ENCODE assay signal across 8 cellular contexts in genomic region chr20:62816031-62816878, GRCh38. TPM values are rescaled to one million over a fixed set of nuclear protein-coding genes. Genes with fewer than 3 reads are reported as not detected.
DNase-seq lines count a peak whose midpoint lies in the region; ATAC-seq and TF ChIP-seq lines count a peak whose summit lies in the region.

No MANE protein-coding gene starts in this region.

- peak overlapping the region; percentile 22 for H3K4me3 Mint-ChIP-seq in activated CD8-positive, alpha-beta T cell treated with anti-CD3 and anti-CD28 coated beads, Interleukin-2, amount 10 ng/mL, durations not matched to agents 7 days and 5 days

- H3K9me3 ChIP-seq in heart right ventricle (no peaks in the 10 kb centered on the region), upper lobe of right lung (no peaks in the 10 kb centered on the region), left lung (no peaks in the 10 kb centered on the region)

- H3K4me3 ChIP-seq in heart right ventricle (peak overlapping the region in 9 of 10 donors; percentile 4 to 53 (median 38)), upper lobe of right lung (peak overlapping the region; percentile 14), left lung (no peak overlapping the region)

- H3K27ac ChIP-seq in heart right ventricle: peak overlapping the region in 3 of 10 donors; percentile 6 to 65 (median 22)
- H3K27ac ChIP-seq in upper lobe of right lung: no peak overlapping the region
- no peak overlapping the region for H3K27ac ChIP-seq in left lung

- TF ChIP-seq CTCF in heart right ventricle (IDR thresholded peaks at IDR 0.05) (no peak), upper lobe of right lung (IDR thresholded peaks at IDR 0.05) (no peak), left lung (IDR thresholded peaks at IDR 0.05) (no peak)

- POLR2A ChIA-PET in activated CD8-positive, alpha-beta T cell treated with anti-CD3 and anti-CD28 coated beads, Interleukin-2, amount 10 ng/mL, durations not matched to agents 7 days and 5 days (lab: Charles Lee): interaction anchor here (1.3 to 1.5 kb wide), 2 partner anchors 11 to 45 kb away, joined by 3 read pairs; partner anchors contain the start of gene TCFL5

- H3K4me1 ChIP-seq in heart right ventricle: peaks cover 20 to 58% (median 42%) of the 10 kb centered on the region in 9 donors
- H3K4me1 ChIP-seq in upper lobe of right lung: peaks cover 28% of the 10 kb centered on the region
- H3K4me1 ChIP-seq in left lung: peaks cover 25 to 43% of the 10 kb centered on the region in 2 donors

- CTCF ChIA-PET in activated CD8-positive, alpha-beta T cell treated with anti-CD3 and anti-CD28 coated beads, Interleukin-2, amount 10 ng/mL, durations not matched to agents 7 days and 5 days (lab: Charles Lee): interaction anchor here (1.0 kb wide), 1 partner anchor 8 kb away, joined by 3 read pairs; no protein-coding TSS in a partner anchor

- peaks cover 0 to 31% (median 14%) of the 10 kb centered on the region in 9 donors for H3K36me3 ChIP-seq in heart right ventricle
- peaks cover 17% of the 10 kb centered on the region for H3K36me3 ChIP-seq in upper lobe of right lung
- peaks cover 0 to 31% of the 10 kb centered on the region in 2 donors for H3K36me3 ChIP-seq in left lung

- DNase-seq in heart right ventricle (no peak), left cardiac atrium (no peak), left kidney (ENCODE audit: low read depth, low spot score) (peak; percentile 80), upper lobe of right lung (no peak), left lung (no peak), AML-193 (lab: John Stamatoyannopoulos, UW) (no peak)
- no peak for DNase-seq in activated CD8-positive, alpha-beta T cell treated with anti-CD3 and anti-CD28 coated beads, Interleukin-2, amount 10 ng/mL, durations not matched to agents 7 days and 5 days

- ATAC-seq in heart right ventricle (no peak), left cardiac atrium (no peak), upper lobe of right lung (peak; percentile 1), GM19023 (IDR thresholded peaks at IDR 0.05; ENCODE audit: unreplicated experiment) (no peak), left lung (no peak)
- ATAC-seq in activated CD8-positive, alpha-beta T cell treated with anti-CD3 and anti-CD28 coated beads, Interleukin-2, amount 10 ng/mL, durations not matched to agents 7 days and 5 days: no peak

- intact Hi-C loops in heart right ventricle (cut with DNase I): no loop called here
- intact Hi-C loops in left cardiac atrium (cut with DNase I): no loop called here
- intact Hi-C loops in upper lobe of right lung (cut with DNase I): no loop called here
- intact Hi-C loops in left lung (cut with DNase I): no loop called here

- H3K36me3 Mint-ChIP-seq in activated CD8-positive, alpha-beta T cell treated with anti-CD3 and anti-CD28 coated beads, Interleukin-2, amount 10 ng/mL, durations not matched to agents 7 days and 5 days (ENCODE audit: low read depth): peaks cover 9% of the 10 kb centered on the region

- no peaks in the 10 kb centered on the region for H3K9me3 Mint-ChIP-seq in activated CD8-positive, alpha-beta T cell treated with anti-CD3 and anti-CD28 coated beads, Interleukin-2, amount 10 ng/mL, durations not matched to agents 7 days and 5 days (ENCODE audit: insufficient read depth)

- H3K27me3 ChIP-seq in heart right ventricle: peaks cover 20 to 55% (median 37%) of the 10 kb centered on the region in 7 donors
- H3K27me3 ChIP-seq in upper lobe of right lung: peaks cover 50% of the 10 kb centered on the region
- H3K27me3 ChIP-seq in left lung: peaks cover 39 to 69% of the 10 kb centered on the region in 2 donors

- WGBS in heart right ventricle, 2 donors: 3 to 5% methylated on average over 56 of the region's 56 CpGs

- H3K27ac Mint-ChIP-seq in activated CD8-positive, alpha-beta T cell treated with anti-CD3 and anti-CD28 coated beads, Interleukin-2, amount 10 ng/mL, durations not matched to agents 7 days and 5 days: no peak overlapping the region

- peaks cover 25% of the 10 kb centered on the region for H3K27me3 Mint-ChIP-seq in activated CD8-positive, alpha-beta T cell treated with anti-CD3 and anti-CD28 coated beads, Interleukin-2, amount 10 ng/mL, durations not matched to agents 7 days and 5 days (ENCODE audit: low read depth)

- H3K4me1 Mint-ChIP-seq in activated CD8-positive, alpha-beta T cell treated with anti-CD3 and anti-CD28 coated beads, Interleukin-2, amount 10 ng/mL, durations not matched to agents 7 days and 5 days (ENCODE audit: low read depth): peaks cover 4% of the 10 kb centered on the region

RNA-seq across cellular contexts. Expression of gene COL9A3, which starts 0.6 kb away (rescaled TPM):
- total RNA-seq in heart right ventricle (1 to 10 TPM in 8 of 10 donors, under 1 TPM in 2; 0.45 to 3.6 (median 1.8) TPM), left cardiac atrium (1 to 10 TPM; 4.0 to 4.7 TPM), upper lobe of right lung (1.1 TPM), left lung (1 to 10 TPM; 2.3 to 2.6 TPM)
- polyA plus RNA-seq in heart right ventricle: 10 to 100 TPM in 1 of 2 donors, 1 to 10 TPM in 1; 4.5 to 15.2 TPM
- not detected for total RNA-seq in activated CD8-positive, alpha-beta T cell treated with anti-CD3 and anti-CD28 coated beads, Interleukin-2, amount 10 ng/mL, durations not matched to agents 7 days and 5 days

RNA-seq across cellular contexts. Expression of gene OGFR, which starts 11.6 kb away (rescaled TPM):
- total RNA-seq in heart right ventricle: 10 to 100 TPM; 13.0 to 37.5 (median 16.8) TPM
- polyA plus RNA-seq in heart right ventricle: 10 to 100 TPM; 17.7 to 34.5 TPM
- 10 to 100 TPM; 23.3 to 23.6 TPM for total RNA-seq in left cardiac atrium
- 10 to 100 TPM; 67.0 to 76.6 TPM for total RNA-seq in activated CD8-positive, alpha-beta T cell treated with anti-CD3 and anti-CD28 coated beads, Interleukin-2, amount 10 ng/mL, durations not matched to agents 7 days and 5 days
- 58.2 TPM for total RNA-seq in upper lobe of right lung
- total RNA-seq in left lung: 10 to 100 TPM; 40.9 to 58.3 TPM

RNA-seq across cellular contexts. Expression of gene MRGBP, which starts 20.0 kb away (rescaled TPM):
- total RNA-seq in heart right ventricle: 1 to 10 TPM; 6.8 to 10.0 (median 8.1) TPM
- 10 to 100 TPM in 1 of 2 donors, 1 to 10 TPM in 1; 6.5 to 10.8 TPM for polyA plus RNA-seq in heart right ventricle
- 1 to 10 TPM; 8.9 TPM for total RNA-seq in left cardiac atrium
- 10 to 100 TPM; 18.3 to 19.2 TPM for total RNA-seq in activated CD8-positive, alpha-beta T cell treated with anti-CD3 and anti-CD28 coated beads, Interleukin-2, amount 10 ng/mL, durations not matched to agents 7 days and 5 days
- total RNA-seq in upper lobe of right lung: 8.8 TPM
- 10 to 100 TPM in 1 of 2 donors, 1 to 10 TPM in 1; 6.1 to 10.1 TPM for total RNA-seq in left lung

RNA-seq across cellular contexts. Expression of gene TCFL5, which starts 45.4 kb away (rescaled TPM):
- total RNA-seq in heart right ventricle: 1 to 10 TPM; 3.5 to 8.3 (median 6.5) TPM
- 1 to 10 TPM; 2.5 to 3.4 TPM for polyA plus RNA-seq in heart right ventricle
- total RNA-seq in left cardiac atrium: 1 to 10 TPM; 6.4 to 8.4 TPM
- 1 to 10 TPM; 7.9 to 9.6 TPM for total RNA-seq in activated CD8-positive, alpha-beta T cell treated with anti-CD3 and anti-CD28 coated beads, Interleukin-2, amount 10 ng/mL, durations not matched to agents 7 days and 5 days
- 7.8 TPM for total RNA-seq in upper lobe of right lung
- 1 to 10 TPM; 7.4 to 8.5 TPM for total RNA-seq in left lung

Comparison
In these comparisons a context has a peak if more than half of its experiments do, and no peak if none do; other contexts are left out.
1. H3K4me3 ChIP-seq: peak in heart right ventricle (9 of 10) and upper lobe of right lung (single experiment); none in left lung (0 of 2).